ENCODE assay signal across 20 cellular contexts in the genomic region with DNA sequence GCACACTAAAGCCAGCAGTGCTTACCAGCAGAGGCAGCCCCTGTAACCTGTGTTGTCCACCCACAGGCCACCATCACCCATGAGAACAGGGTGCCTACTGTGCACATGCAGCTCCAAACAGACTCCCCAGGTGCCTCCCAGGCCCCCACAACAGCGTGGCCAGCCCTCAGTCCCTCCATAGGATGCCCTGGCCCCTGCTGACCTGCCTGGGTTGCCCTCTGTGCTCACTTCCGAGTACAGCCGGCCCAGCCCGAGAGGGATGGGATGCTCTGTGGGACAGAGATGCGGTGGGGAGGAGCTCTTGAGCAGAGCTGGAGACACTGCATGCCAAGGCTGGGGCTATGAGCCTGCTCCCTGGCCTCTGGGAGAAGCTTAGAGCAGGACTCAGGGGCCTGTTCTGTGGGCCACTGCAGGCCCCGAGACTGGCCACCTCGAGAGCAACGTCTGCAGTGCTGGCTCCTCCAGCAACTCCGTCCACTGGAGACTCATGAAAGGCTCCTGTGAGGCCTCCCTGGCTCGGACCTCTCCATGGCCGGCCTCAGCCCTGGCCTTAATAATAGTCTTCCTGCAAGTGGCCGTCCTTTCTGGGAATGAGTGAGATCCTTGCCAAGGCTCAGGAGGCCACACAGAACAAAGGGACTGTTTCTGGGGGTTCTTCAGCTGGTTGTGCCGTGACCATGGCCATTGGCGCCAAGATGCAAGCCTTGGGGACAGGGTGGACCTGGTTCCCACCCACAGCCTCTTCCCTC. TPM values are rescaled to one million over a fixed set of nuclear protein-coding genes. Genes with fewer than 3 reads are reported as not detected.
DNase-seq lines count a peak whose midpoint lies in the region; ATAC-seq and TF ChIP-seq lines count a peak whose summit lies in the region.
"Had no signal": no experiment of that assay in that cellular context is flagged by ENCODE, and none has a peak within 500 bp of the region (broad histone marks: within the 10 kb centered on the region; RNA-seq: fewer than 3 reads in every experiment).

No MANE protein-coding gene starts in this region.

- H3K9ac ChIP-seq in neural progenitor cell, result no peak overlapping the region
- H3K9ac ChIP-seq: GM23248, KMS-11 had no signal

- TF ChIP-seq POLR2A in suprapubic skin (IDR thresholded peaks at IDR 0.05), result no peak

- no peaks in the 10 kb centered on the region for H3K4me1 ChIP-seq in neural progenitor cell
- H3K4me1 ChIP-seq in suprapubic skin, result peaks cover 3% of the 10 kb centered on the region
- H3K4me1 ChIP-seq: BE2C, SJCRH30 had no signal

- no peak overlapping the region for H3K4me2 ChIP-seq in neural progenitor cell
- H3K4me2 ChIP-seq: KMS-11 had no signal

- H3K9me3 ChIP-seq in neural progenitor cell (ENCODE audit: low read depth), result no peaks in the 10 kb centered on the region
- no peaks in the 10 kb centered on the region for H3K9me3 ChIP-seq in suprapubic skin
- H3K9me3 ChIP-seq: BE2C, SJCRH30 had no signal

- H3K27ac Mint-ChIP-seq in neural progenitor cell, result peak overlapping the region; percentile 57
- H3K27ac Mint-ChIP-seq: CD4-positive, alpha-beta memory T cell had no signal

- TF ChIP-seq CTCF in RWPE1 (conservative IDR thresholded peaks at IDR 0.05; ENCODE audit: low read depth) (no peak), neural progenitor cell (IDR thresholded peaks at IDR 0.05) (no peak), suprapubic skin (IDR thresholded peaks at IDR 0.05) (no peak)

- TF ChIP-seq EP300 in suprapubic skin (IDR thresholded peaks at IDR 0.05), result no peak

- WGBS in suprapubic skin, result 87% methylated on average over 8 of the region's 14 CpGs

- H3K36me3 ChIP-seq in neural progenitor cell (peaks cover 4% of the 10 kb centered on the region), suprapubic skin (peaks cover 11% of the 10 kb centered on the region)
- H3K36me3 ChIP-seq: SJCRH30 had no signal

- H3K9me3 Mint-ChIP-seq in neural progenitor cell, result no peaks in the 10 kb centered on the region
- H3K9me3 Mint-ChIP-seq: CD4-positive, alpha-beta memory T cell had no signal

- no peaks in the 10 kb centered on the region for H3K27me3 Mint-ChIP-seq in neural progenitor cell (ENCODE audit: insufficient read depth, low read depth)
- H3K27me3 Mint-ChIP-seq: CD4-positive, alpha-beta memory T cell had no signal

- POLR2A ChIA-PET in RWPE1 (lab: Yijun Ruan, JAX; ENCODE audit: low non-redundant PET), result no interaction called here

- H3K27ac ChIP-seq in RWPE1 (peak overlapping the region; percentile 39), cingulate gyrus (ENCODE audit: low read depth, low read length) (peak overlapping the region; percentile 72), neural progenitor cell (no peak overlapping the region), suprapubic skin (peak overlapping the region; percentile 18)
- H3K27ac ChIP-seq: GM23248, KMS-11, SJCRH30 had no signal

- H4K20me1 ChIP-seq in neural progenitor cell (ENCODE audit: low read depth), result peaks cover 30% of the 10 kb centered on the region

- no peak overlapping the region for H2AFZ ChIP-seq in neural progenitor cell (replicated peaks)
- H2AFZ ChIP-seq: GM23248 had no signal

- H3K4me3 ChIP-seq in neural progenitor cell (no peak overlapping the region), suprapubic skin (no peak overlapping the region)
- H3K4me3 ChIP-seq: GM23248, SJCRH30 had no signal

- H3K79me2 ChIP-seq in neural progenitor cell (ENCODE audit: low read depth), result peaks cover 13% of the 10 kb centered on the region

- H3K4me3 Mint-ChIP-seq in neural progenitor cell, result no peak overlapping the region
- H3K4me3 Mint-ChIP-seq: CD4-positive, alpha-beta memory T cell had no signal

- H3F3A ChIP-seq in neural progenitor cell (ENCODE audit: low read depth), result peaks cover 4% of the 10 kb centered on the region

- no peak for DNase-seq in RWPE1 (ENCODE audit: low spot score)
- no peak for DNase-seq in neural progenitor cell (ENCODE audit: low spot score)
- DNase-seq in suprapubic skin (ENCODE audit: low spot score in 2 of 2), result no peak
- DNase-seq in NCI-H526 (lab: John Stamatoyannopoulos, UW), result no peak
- no peak for DNase-seq in MV-4-11 (lab: John Stamatoyannopoulos, UW)
- DNase-seq in activated CD4-positive, CD25-positive, alpha-beta regulatory T cell treated with anti-CD3 and anti-CD28 coated beads, Interleukin-2, amount 50 U/mL, for 72 hours, result no peak
- DNase-seq: Calu3; CD4-positive, alpha-beta memory T cell; DMS79; GM23248; NCI-H1048; NCI-H1436 treated with DMSO at 0.1 percent for 48 hours; NCI-H524 treated with DMSO at 0.1 percent for 48 hours; NK-92 treated with Interleukin-12 subunit alpha and Interleukin-12 subunit beta, amount 100 ng/mL, for 24 hours had no signal

- ATAC-seq in GM19397 (IDR thresholded peaks at IDR 0.05; ENCODE audit: unreplicated experiment), result no peak

- H3K27me3 ChIP-seq in neural progenitor cell (no peaks in the 10 kb centered on the region), suprapubic skin (no peaks in the 10 kb centered on the region)
- H3K27me3 ChIP-seq: BE2C, SJCRH30 had no signal

- CTCF ChIA-PET in RWPE1 (lab: Yijun Ruan, JAX), result interaction anchor here (1.1 kb wide), 1 partner anchor 227 kb away, joined by 5 read pairs; no protein-coding TSS in a partner anchor

- H3K36me3 Mint-ChIP-seq in neural progenitor cell, result peaks cover 29% of the 10 kb centered on the region
- H3K36me3 Mint-ChIP-seq: CD4-positive, alpha-beta memory T cell had no signal

- H3K4me1 Mint-ChIP-seq in neural progenitor cell, result no peaks in the 10 kb centered on the region
- H3K4me1 Mint-ChIP-seq: CD4-positive, alpha-beta memory T cell had no signal

RNA-seq across cellular contexts. Expression of a gene that starts 27.0 kb away (rescaled TPM):
- 233 and 407 TPM in 2 replicates for total RNA-seq in neural progenitor cell (ENCODE audit: low replicate concordance)
- total RNA-seq in suprapubic skin, result 100 to 1,000 TPM; 130 to 455 (median 327) TPM

RNA-seq across cellular contexts. Expression of a gene that starts 36.2 kb away (rescaled TPM):
- total RNA-seq in neural progenitor cell (ENCODE audit: low replicate concordance), result 10.1 and 28.7 TPM in 2 replicates
- total RNA-seq in suprapubic skin, result 10 to 100 TPM; 12.7 to 24.7 (median 17.9) TPM

RNA-seq across cellular contexts. Expression of a gene that starts 38.3 kb away (rescaled TPM):
- total RNA-seq in neural progenitor cell (ENCODE audit: low replicate concordance), result 163 and 184 TPM in 2 replicates
- total RNA-seq in suprapubic skin, result 10 to 100 TPM; 16.4 to 69.6 (median 46.6) TPM
- total RNA-seq: OCI-LY7 had no signal
